Comparison of ENCODE assay signal across 16 cellular contexts in the genomic region with DNA sequence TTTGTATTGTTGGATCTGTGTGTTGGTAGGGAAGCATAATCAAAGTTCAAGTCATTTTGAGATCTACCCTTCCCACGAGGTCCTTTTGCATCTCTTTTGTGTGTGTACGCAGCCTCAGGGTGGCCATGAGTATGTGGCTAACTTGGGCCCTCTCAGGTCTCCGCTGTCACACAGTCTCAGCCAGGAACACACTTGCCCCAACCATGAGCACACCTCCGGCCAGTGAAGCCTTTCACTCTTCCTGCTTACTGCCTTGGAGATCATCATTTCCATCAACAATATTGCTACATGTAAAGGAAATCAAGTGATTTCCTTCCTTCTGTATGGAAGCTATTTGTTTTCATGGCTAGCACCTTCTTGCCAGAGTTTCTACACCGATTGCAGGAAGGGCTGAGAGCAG. TPM values are rescaled to one million over a fixed set of nuclear protein-coding genes. Genes with fewer than 3 reads are reported as not detected.
DNase-seq lines count a peak whose midpoint lies in the region; FAIRE-seq and TF ChIP-seq lines count a peak whose summit lies in the region.
"Had no signal": no experiment of that assay in that cellular context is flagged by ENCODE, and none has a peak within 500 bp of the region (broad histone marks: within the 10 kb centered on the region; RNA-seq: fewer than 3 reads in every experiment).

No MANE protein-coding gene starts in this region.

- FAIRE-seq in astrocyte (lab: Jason Lieb, UNC) = no peak
- FAIRE-seq: HTR-8/SVneo had no signal

- H3K27me3 Mint-ChIP-seq in astrocyte (ENCODE audit: low read depth, unreplicated experiment) = no peaks in the 10 kb centered on the region

- H4K20me1 ChIP-seq in BLaER1 treated with 17β-estradiol and CSF1 and Interleukin-3, amounts not matched to agents 10 nM and 100 nM = peaks cover 11 to 85% (median 30%) of the 10 kb centered on the region in 11 experiments; a peak in 15 of 22 replicates
- H4K20me1 ChIP-seq in astrocyte (ENCODE audit: insufficient read depth, low read length) = peaks cover 75% of the 10 kb centered on the region

- 0 out of 22 replicates have a peak overlapping the region, but pooled peaks of 1 of the 11 experiments have one; percentile 12 for H3K9ac ChIP-seq in BLaER1 treated with 17β-estradiol and CSF1 and Interleukin-3, amounts not matched to agents 10 nM and 100 nM
- no peak overlapping the region for H3K9ac ChIP-seq in astrocyte (ENCODE audit: low read length)

- intact Hi-C loops in testis (cut with DNase I; ENCODE audit: low total_unique reads) (no loop called here), lower leg skin (cut with DNase I; ENCODE audit: low total_unique reads) (no loop called here)

- peaks cover 6% of the 10 kb centered on the region for H3K36me3 Mint-ChIP-seq in astrocyte (ENCODE audit: low read depth, unreplicated experiment)

- H3K4me3 Mint-ChIP-seq in astrocyte (ENCODE audit: unreplicated experiment) = no peak overlapping the region

- peaks cover 64% of the 10 kb centered on the region for H3K79me2 ChIP-seq in astrocyte (ENCODE audit: insufficient read depth, low read length)

- TF ChIP-seq POLR2A in testis (IDR thresholded peaks at IDR 0.05) (no peak), lower leg skin (IDR thresholded peaks at IDR 0.05) (no peak)

- no peak overlapping the region for H3K4me3 ChIP-seq in BLaER1 treated with 17β-estradiol and CSF1 and Interleukin-3, amounts not matched to agents 10 nM and 100 nM
- H3K4me3 ChIP-seq in GM12865 (ENCODE audit: low read depth, low read length) (no peak overlapping the region), astrocyte (ENCODE audit: insufficient read depth, low read depth, low read length) (no peak overlapping the region), testis (no peak overlapping the region), lower leg skin (ENCODE audit: low read depth, poor library complexity, severe bottlenecking) (no peak overlapping the region)

- no peaks in the 10 kb centered on the region for H3K27me3 ChIP-seq in BLaER1 treated with 17β-estradiol and CSF1 and Interleukin-3, amounts not matched to agents 10 nM and 100 nM
- H3K27me3 ChIP-seq in astrocyte (ENCODE audit: insufficient read depth, low read length) = no peaks in the 10 kb centered on the region
- no peaks in the 10 kb centered on the region for H3K27me3 ChIP-seq in testis
- H3K27me3 ChIP-seq: BE2C had no signal

- peaks cover 8% of the 10 kb centered on the region for H3K4me1 Mint-ChIP-seq in astrocyte (ENCODE audit: low read depth, unreplicated experiment)

- peak overlapping the region in 9 of 11 experiments; percentile 11 to 73 (median 47); a peak in 16 of 22 replicates for H3K4me2 ChIP-seq in BLaER1 treated with 17β-estradiol and CSF1 and Interleukin-3, amounts not matched to agents 10 nM and 100 nM
- no peak overlapping the region for H3K4me2 ChIP-seq in astrocyte (ENCODE audit: low read length)

- TF ChIP-seq CTCF in GM12865 (IDR thresholded peaks at IDR 0.05; ENCODE audit: insufficient read depth, low read depth, low read length, missing control alignments) (no peak), astrocyte (IDR thresholded peaks at IDR 0.05; ENCODE audit: insufficient read depth, low read depth, low read length) (no peak), testis (IDR thresholded peaks at IDR 0.05) (no peak), lower leg skin (IDR thresholded peaks at IDR 0.05) (no peak)

- H2AFZ ChIP-seq in astrocyte (ENCODE audit: low read depth, low read length) = no peak overlapping the region

- peaks cover 0 to 17% (median 8%) of the 10 kb centered on the region in 11 experiments; a peak in 17 of 22 replicates for H3K9me3 ChIP-seq in BLaER1 treated with 17β-estradiol and CSF1 and Interleukin-3, amounts not matched to agents 10 nM and 100 nM (replicated peaks in 1 of 11)
- H3K9me3 ChIP-seq in astrocyte (ENCODE audit: insufficient read depth, low read depth, low read length) (no peaks in the 10 kb centered on the region), testis (no peaks in the 10 kb centered on the region)
- H3K9me3 ChIP-seq: BE2C had no signal

- H3K9me3 Mint-ChIP-seq in astrocyte (ENCODE audit: unreplicated experiment) = no peaks in the 10 kb centered on the region

- H3K36me3 ChIP-seq in BLaER1 treated with 17β-estradiol and CSF1 and Interleukin-3, amounts not matched to agents 10 nM and 100 nM = peaks cover 9 to 86% (median 63%) of the 10 kb centered on the region in 11 experiments
- H3K36me3 ChIP-seq in astrocyte (ENCODE audit: insufficient read depth, low read length) = peaks cover 3% of the 10 kb centered on the region
- no peaks in the 10 kb centered on the region for H3K36me3 ChIP-seq in testis (ENCODE audit: low read depth, missing control alignments)

- H3K27ac Mint-ChIP-seq in astrocyte (ENCODE audit: unreplicated experiment) = peak overlapping the region; percentile 69

- DNase-seq in GM12865 (ENCODE audit: low read depth) (peak; percentile 5), astrocyte (ENCODE audit: low read depth) (no peak), iPS-NIHi11 (ENCODE audit: low spot score) (peak; percentile 23), testis (no peak), NCI-H1092 treated with DMSO at 0.1 percent for 48 hours (lab: John Stamatoyannopoulos, UW) (no peak), lower leg skin (ENCODE audit: low spot score in 2 of 2) (no peak), HCEC 1CT (no peak)
- DNase-seq: ACHN, KBM-7, NCI-H1092, NCI-H1694, NCI-H526 treated with DMSO at 0.1 percent for 48 hours, PC-3 had no signal

- 83 to 94% methylated on average over 5 of the region's 5 CpGs for WGBS in testis, 2 donors
- WGBS in lower leg skin, 2 donors = 72 to 89% methylated on average over 5 of the region's 5 CpGs

- H3K27ac ChIP-seq in BLaER1 treated with 17β-estradiol and CSF1 and Interleukin-3, amounts not matched to agents 10 nM and 100 nM = no peak overlapping the region
- H3K27ac ChIP-seq in astrocyte (ENCODE audit: low read depth, low read length) (no peak overlapping the region), testis (no peak overlapping the region)

- peaks cover 0 to 40% (median 30%) of the 10 kb centered on the region in 10 experiments; a peak in 17 of 20 replicates for H3K4me1 ChIP-seq in BLaER1 treated with 17β-estradiol and CSF1 and Interleukin-3, amounts not matched to agents 10 nM and 100 nM
- peaks cover 5% of the 10 kb centered on the region for H3K4me1 ChIP-seq in astrocyte (ENCODE audit: insufficient read depth, low read length)
- H3K4me1 ChIP-seq in testis = no peaks in the 10 kb centered on the region
- H3K4me1 ChIP-seq: BE2C had no signal

RNA-seq across cellular contexts. Expression of gene ZNF346, which starts 13.9 kb away (rescaled TPM):
- total RNA-seq in astrocyte (11.1 and 13.8 TPM in 2 replicates), testis (10 to 100 TPM; 31.1 to 31.7 TPM), lower leg skin (10 to 100 TPM in 3 of 4 donors, 1 to 10 TPM in 1; 8.4 to 21.6 (median 16.3) TPM)
- polyA plus RNA-seq in testis (ENCODE audit: insufficient read depth, low read depth, low replicate concordance) = 19.2 TPM

RNA-seq across cellular contexts. Expression of gene UIMC1, which starts 29.9 kb away (rescaled TPM):
- total RNA-seq in astrocyte (36.1 and 41.0 TPM in 2 replicates), testis (10 to 100 TPM; 78.3 to 89.9 TPM), lower leg skin (10 to 100 TPM; 18.2 to 31.0 (median 29.2) TPM)
- polyA plus RNA-seq in testis (ENCODE audit: insufficient read depth, low read depth, low replicate concordance) = 141 TPM

RNA-seq across cellular contexts. Expression of gene FGFR4, which starts 50.3 kb away (rescaled TPM):
- total RNA-seq in astrocyte (3.8 and 4.8 TPM in 2 replicates), testis (10 to 100 TPM in 1 of 2 donors, 1 to 10 TPM in 1; 9.7 to 10.3 TPM), lower leg skin (1 to 10 TPM in 2 of 4 donors, under 1 TPM in 2; 0.13 to 8.0 (median 1.1) TPM)
- 7.8 TPM for polyA plus RNA-seq in testis (ENCODE audit: insufficient read depth, low read depth, low replicate concordance)

Comparison
In these comparisons a context has a peak if more than half of its experiments do, and no peak if none do; other contexts are left out.
1. DNase-seq: peak in GM12865 (single experiment) and iPS-NIHi11 (single experiment); none in astrocyte (single experiment), testis (single experiment), NCI-H1092 treated with DMSO at 0.1 percent for 48 hours (single experiment), lower leg skin (0 of 2) and HCEC 1CT (single experiment).